In genomic region chr6:36914227-36914794, GRCh38 we compare ENCODE assay signal across 9 cellular contexts. TPM values are rescaled to one million over a fixed set of nuclear protein-coding genes. Genes with fewer than 3 reads are reported as not detected.
DNase-seq lines count a peak whose midpoint lies in the region; FAIRE-seq and TF ChIP-seq lines count a peak whose summit lies in the region.
"Had no signal": no experiment of that assay in that cellular context is flagged by ENCODE, and none has a peak within 500 bp of the region (broad histone marks: within the 10 kb centered on the region; RNA-seq: fewer than 3 reads in every experiment).

No MANE protein-coding gene starts in this region.

- no peak overlapping the region for H4K91ac ChIP-seq in H9 (ENCODE audit: insufficient read length, low read depth, low read length)

- BruUV-seq in endothelial cell of umbilical vein (replicated peaks; lab: Mats Ljungman, UMichigan): no TSS peak

- dilution Hi-C loops in endothelial cell of umbilical vein (cut with MboI; ENCODE audit: extremely low pct_ligation_motif_present, low sequenced_read_pairs): no loop called here

- H2BK15ac ChIP-seq in H9 (ENCODE audit: low read depth, low read length): no peak overlapping the region

- H3K79me1 ChIP-seq in H9 (ENCODE audit: insufficient read depth, low read depth, low read length, poor library complexity, severe bottlenecking): no peaks in the 10 kb centered on the region

- H3K4me2 ChIP-seq in H9 (ENCODE audit: insufficient read depth, insufficient read length, low read length): no peak overlapping the region
- no peak overlapping the region for H3K4me2 ChIP-seq in endothelial cell of umbilical vein (ENCODE audit: insufficient read depth, low read length)

- POLR2A ChIA-PET in endothelial cell of umbilical vein (lab: Charles Lee): interaction anchor here (1.3 kb wide), 1 partner anchor 72 kb away, joined by 3 read pairs; the partner anchor contains the start of gene MTCH1

- H4K5ac ChIP-seq in H9 (ENCODE audit: insufficient read length, low read depth, low read length): no peak overlapping the region

- H2BK120ac ChIP-seq in H9 (ENCODE audit: low read depth, low read length, poor library complexity, severe bottlenecking): no peak overlapping the region

- H3K18ac ChIP-seq in H9 (ENCODE audit: insufficient read length, low read depth, low read length): no peak overlapping the region

- H3K4me3 Mint-ChIP-seq in H9: no peak overlapping the region

- no peak overlapping the region for H3T11ph ChIP-seq in H9 (ENCODE audit: low read length)

- H3K9me1 ChIP-seq in endothelial cell of umbilical vein (replicated peaks; ENCODE audit: control insufficient read depth, extremely low read depth, insufficient read depth, low read length): no peaks in the 10 kb centered on the region

- FAIRE-seq in endothelial cell of umbilical vein (lab: Jason Lieb, UNC): peak; percentile 78
- no peak for FAIRE-seq in frontal cortex (lab: Jason Lieb, UNC)

- no peak overlapping the region for H2AK5ac ChIP-seq in H9 (ENCODE audit: insufficient read length, low read length)

- no peaks in the 10 kb centered on the region for H3K9me3 Mint-ChIP-seq in H9
- H3K9me3 Mint-ChIP-seq: naive B cell had no signal

- peaks cover 4 to 8% of the 10 kb centered on the region in 2 experiments for H3K4me1 Mint-ChIP-seq in H9

- H3K4me1 ChIP-seq in H9 (ENCODE audit: insufficient read depth, low read length): no peaks in the 10 kb centered on the region
- peaks cover 8% of the 10 kb centered on the region for H3K4me1 ChIP-seq in endothelial cell of umbilical vein (ENCODE audit: control insufficient read depth, extremely low read depth, insufficient read depth, low read length)

- no peaks in the 10 kb centered on the region for H3K27me3 ChIP-seq in H9 (ENCODE audit: insufficient read depth, low read length)
- no peaks in the 10 kb centered on the region for H3K27me3 ChIP-seq in endothelial cell of umbilical vein (ENCODE audit: control insufficient read depth in 2 of 2, insufficient read depth in 2 of 2, low read length in 2 of 2)

- H2BK20ac ChIP-seq in H9 (ENCODE audit: low read depth, low read length, poor library complexity, severe bottlenecking): no peak overlapping the region

- CTCF ChIA-PET in endothelial cell of umbilical vein (lab: Charles Lee): interaction anchor here (0.6 to 4.7 kb wide), 30 partner anchors 9 to 296 kb away, joined by 3 to 84 read pairs (median 4); partner anchors contain the start of genes C6orf89, MTCH1, PI16 and PPIL1

- H3K36me3 ChIP-seq in endothelial cell of umbilical vein (ENCODE audit: control insufficient read depth in 2 of 2, extremely low read depth in 1 of 2, insufficient read depth in 2 of 2, low read length in 2 of 2): peaks cover 0 to 5% of the 10 kb centered on the region in 2 experiments

- H3K27ac Mint-ChIP-seq in H9: peak overlapping the region in 2 of 3 experiments; percentile 51 to 78; a peak in 3 of 7 replicates

- H3K79me2 ChIP-seq in H9 (ENCODE audit: insufficient read depth, low read length) (no peaks in the 10 kb centered on the region), endothelial cell of umbilical vein (ENCODE audit: control insufficient read depth, insufficient read depth, low read length) (no peaks in the 10 kb centered on the region)

- peak; percentile 67 for TF ChIP-seq CTCF in H9 (conservative IDR thresholded peaks at IDR 0.05)
- TF ChIP-seq CTCF in endothelial cell of umbilical vein (IDR thresholded peaks at IDR 0.05; ENCODE audit: extremely low read depth in 1 of 2, insufficient read depth in 1 of 2, low read depth in 1 of 2, low read length in 2 of 2): peak; percentile 19 to 34

- no peak overlapping the region for H2BK5ac ChIP-seq in H9 (ENCODE audit: insufficient read length, low read length)

- peak; percentile 82 for DNase-seq in H9
- DNase-seq in T-helper 22 cell (ENCODE audit: low read depth): peak; percentile 32
- DNase-seq in endothelial cell of umbilical vein (ENCODE audit: low read depth, low spot score): peak; percentile 75
- DNase-seq in renal cortical epithelial cell (ENCODE audit: low read depth): peak; percentile 79
- DNase-seq in NCI-H2171 treated with DMSO at 0.1 percent for 48 hours (lab: John Stamatoyannopoulos, UW): no peak
- no peak for DNase-seq in occipital lobe (lab: John Stamatoyannopoulos, UW)
- no peak for DNase-seq in frontal cortex (ENCODE audit: low spot score in 2 of 2)
- DNase-seq in AG20443 (ENCODE audit: low spot score): no peak
- DNase-seq: naive B cell had no signal

- H3K9me3 ChIP-seq in H9 (ENCODE audit: control insufficient read depth, low read depth, low read length) (no peaks in the 10 kb centered on the region), endothelial cell of umbilical vein (replicated peaks; ENCODE audit: control insufficient read depth, insufficient read depth, low read length) (no peaks in the 10 kb centered on the region)

- H3K23me2 ChIP-seq in H9 (ENCODE audit: insufficient read length, low read depth, low read length, poor library complexity, severe bottlenecking): no peaks in the 10 kb centered on the region

- no CpG with 5 or more reads among the region's 10 CpGs for WGBS in H9 (ENCODE audit: extremely low coverage, insufficient read length, low lambda C conversion rate)

- H2AFZ ChIP-seq in H9 (ENCODE audit: low read length): no peak overlapping the region
- H2AFZ ChIP-seq in endothelial cell of umbilical vein (ENCODE audit: low read depth, low read length): no peak overlapping the region

- H3K27ac ChIP-seq in H9 (ENCODE audit: insufficient read length, low read depth, low read length) (no peak overlapping the region), endothelial cell of umbilical vein (ENCODE audit: insufficient read depth, low read depth, low read length) (peak overlapping the region; percentile 47)

- no peak overlapping the region for H4K8ac ChIP-seq in H9 (replicated peaks; ENCODE audit: insufficient read length, low read depth, low read length)

- no peak overlapping the region for H3K14ac ChIP-seq in H9 (ENCODE audit: insufficient read depth, low read length)

- no peak overlapping the region for H3K56ac ChIP-seq in H9 (ENCODE audit: insufficient read length, low read depth, low read length)

- H4K20me1 ChIP-seq in H9 (ENCODE audit: control insufficient read depth, insufficient read depth, insufficient read length): no peaks in the 10 kb centered on the region
- no peaks in the 10 kb centered on the region for H4K20me1 ChIP-seq in endothelial cell of umbilical vein (replicated peaks; ENCODE audit: control insufficient read depth, extremely low read depth, insufficient read depth, low read length)

- no peak for TF ChIP-seq POLR2A in endothelial cell of umbilical vein (IDR thresholded peaks at IDR 0.05; ENCODE audit: low read depth, low read length)

- no peak overlapping the region for H3K4ac ChIP-seq in H9 (ENCODE audit: low read depth, low read length)

- no peak overlapping the region for H3K9ac ChIP-seq in H9 (ENCODE audit: extremely low read depth, insufficient read length, low read length)
- no peak overlapping the region for H3K9ac ChIP-seq in endothelial cell of umbilical vein (replicated peaks; ENCODE audit: extremely low read depth, insufficient read depth, low read length)

- H3K23ac ChIP-seq in H9 (ENCODE audit: insufficient read length, low read depth, low read length): no peak overlapping the region

- no peak overlapping the region for H3K4me3 ChIP-seq in endothelial cell of umbilical vein (replicated peaks in 1 of 3; ENCODE audit: insufficient read depth in 1 of 3, low read depth in 1 of 3, low read length in 3 of 3)

- intact Hi-C loops in endothelial cell of umbilical vein (cut with micrococcal nuclease): loop anchor here (1.0 kb wide), 2 partner anchors 104 to 148 kb away; no protein-coding TSS in a partner anchor

- 0 out of 7 replicates have a peak, but pooled peaks cover 0 to 2% (median 0%) of the 10 kb centered on the region in 3 experiments for H3K36me3 Mint-ChIP-seq in H9 (ENCODE audit: insufficient read depth in 1 of 3, low read depth in 3 of 3)

- no peaks in the 10 kb centered on the region for H3K27me3 Mint-ChIP-seq in H9 (ENCODE audit: low read depth)
- H3K27me3 Mint-ChIP-seq: naive B cell had no signal

- no peak overlapping the region for H2BK12ac ChIP-seq in H9 (ENCODE audit: insufficient read length, low read depth, low read length)

RNA-seq across cellular contexts. Expression of gene C6orf89, which starts 28.6 kb away (rescaled TPM):
- total RNA-seq in H9 (2021) (11.8 and 12.7 TPM in 2 replicates), endothelial cell of umbilical vein (34.0 and 36.4 TPM in 2 replicates), renal cortical epithelial cell (41.5 and 48.2 TPM in 2 replicates), occipital lobe (36.2 TPM), frontal cortex (28.9 TPM)
- 16.6 and 18.2 TPM in 2 replicates for polyA plus RNA-seq in endothelial cell of umbilical vein
- polyA plus RNA-seq in endothelial cell of umbilical vein (2011; cell fraction: cytosol; rRNA removed): 20.6 and 23.0 TPM in 2 replicates
- polyA plus RNA-seq in endothelial cell of umbilical vein (2011; cell fraction: nucleus; rRNA removed): 22.7 and 24.8 TPM in 2 replicates
- 25.0 and 29.2 TPM in 2 replicates for polyA plus RNA-seq in endothelial cell of umbilical vein (2012)
- polyA minus RNA-seq in endothelial cell of umbilical vein: 32.8 and 36.8 TPM in 2 replicates
- polyA minus RNA-seq in endothelial cell of umbilical vein (2011; cell fraction: cytosol; rRNA and poly(A)+ RNA removed): 6.1 TPM
- polyA minus RNA-seq in endothelial cell of umbilical vein (2011; cell fraction: nucleus; rRNA and poly(A)+ RNA removed): 9.8 and 16.6 TPM in 2 replicates

RNA-seq across cellular contexts. Expression of gene PPIL1, which starts 39.7 kb away (rescaled TPM):
- total RNA-seq in H9 (2021) (87.8 and 88.3 TPM in 2 replicates), endothelial cell of umbilical vein (33.8 and 35.6 TPM in 2 replicates), renal cortical epithelial cell (29.6 and 50.5 TPM in 2 replicates), occipital lobe (35.7 TPM), frontal cortex (40.8 TPM)
- 28.6 and 30.8 TPM in 2 replicates for polyA plus RNA-seq in endothelial cell of umbilical vein
- polyA plus RNA-seq in endothelial cell of umbilical vein (2011; cell fraction: cytosol; rRNA removed): 30.4 and 31.2 TPM in 2 replicates
- polyA plus RNA-seq in endothelial cell of umbilical vein (2011; cell fraction: nucleus; rRNA removed): 10.4 and 10.9 TPM in 2 replicates
- polyA plus RNA-seq in endothelial cell of umbilical vein (2012): 29.3 and 45.8 TPM in 2 replicates
- 38.5 and 46.8 TPM in 2 replicates for polyA minus RNA-seq in endothelial cell of umbilical vein
- polyA minus RNA-seq in endothelial cell of umbilical vein (2011; cell fraction: cytosol; rRNA and poly(A)+ RNA removed): 28.0 TPM
- 7.9 and 10.5 TPM in 2 replicates for polyA minus RNA-seq in endothelial cell of umbilical vein (2011; cell fraction: nucleus; rRNA and poly(A)+ RNA removed)

RNA-seq across cellular contexts. Expression of gene PI16, which starts 40.2 kb away (rescaled TPM):
- total RNA-seq in H9 (2021): not detected in 2 replicates
- total RNA-seq in endothelial cell of umbilical vein: not detected in 2 replicates
- polyA plus RNA-seq in endothelial cell of umbilical vein: 0.14 and 0.41 TPM in 2 replicates
- polyA plus RNA-seq in endothelial cell of umbilical vein (2011; cell fraction: cytosol; rRNA removed): 0.08 and 0.14 TPM in 2 replicates
- 0.25 and 0.28 TPM in 2 replicates for polyA plus RNA-seq in endothelial cell of umbilical vein (2011; cell fraction: nucleus; rRNA removed)
- 0.40 and 0.82 TPM in 2 replicates for polyA plus RNA-seq in endothelial cell of umbilical vein (2012)
- 0.29 and 0.42 TPM in 2 replicates for polyA minus RNA-seq in endothelial cell of umbilical vein
- not detected for polyA minus RNA-seq in endothelial cell of umbilical vein (2011; cell fraction: cytosol; rRNA and poly(A)+ RNA removed)
- not detected in 2 replicates for polyA minus RNA-seq in endothelial cell of umbilical vein (2011; cell fraction: nucleus; rRNA and poly(A)+ RNA removed)
- not detected in 2 replicates for total RNA-seq in renal cortical epithelial cell
- total RNA-seq in occipital lobe: 0.78 TPM
- under 0.01 TPM for total RNA-seq in frontal cortex

Comparison
In these comparisons a context has a peak if more than half of its experiments do, and no peak if none do; other contexts are left out.
1. DNase-seq: peak in H9 (single experiment), T-helper 22 cell (single experiment), endothelial cell of umbilical vein (single experiment) and renal cortical epithelial cell (single experiment); none in NCI-H2171 treated with DMSO at 0.1 percent for 48 hours (single experiment), occipital lobe (single experiment), frontal cortex (0 of 2) and AG20443 (single experiment).